28 cellular contexts compared by ENCODE assay signal in genomic region chr18:70296781-70297180, GRCh38. TPM values are rescaled to one million over a fixed set of nuclear protein-coding genes. Genes with fewer than 3 reads are reported as not detected.
A peak's percentile ranks its signal among the peaks of the same experiment; 100 is the strongest.
DNase-seq lines count a peak whose midpoint lies in the region; ATAC-seq and TF ChIP-seq lines count a peak whose summit lies in the region.
"Had no signal": no experiment of that assay in that cellular context is flagged by ENCODE, and none has a peak within 500 bp of the region (broad histone marks: within the 10 kb centered on the region; RNA-seq: fewer than 3 reads in every experiment).

No MANE protein-coding gene starts in this region.

- no peak for ATAC-seq in HCT116
- ATAC-seq: stimulated activated effector memory CD8-positive, alpha-beta T cell treated with anti-CD3 and anti-CD28 coated beads, Interleukin-12 subunit alpha, Interleukin-12 subunit beta, amount 100 ng/mL, for 72 hours had no signal

- H3K27ac ChIP-seq in HCT116 (ENCODE audit: low read depth, low read length): peak overlapping the region; percentile 38
- H3K27ac ChIP-seq in caudate nucleus (ENCODE audit: low read depth, low read length): no peak overlapping the region
- H3K27ac ChIP-seq: BLaER1 treated with 17β-estradiol and CSF1 and Interleukin-3, amounts not matched to agents 10 nM and 100 nM; neutrophil; psoas muscle; transverse colon; WERI-Rb-1 had no signal

- H4K20me1 ChIP-seq in HCT116 (ENCODE audit: insufficient read depth): peaks cover 3% of the 10 kb centered on the region; the same call in 1 of the 2 replicates

- TF ChIP-seq RAD21 in HCT116 (IDR thresholded peaks at IDR 0.05; ENCODE audit: low read depth): no peak

- H3K4me2 ChIP-seq in HCT116 (ENCODE audit: low read length): peak overlapping the region; percentile 48; the same call in 1 of the 2 replicates

- H3K4me1 ChIP-seq in HCT116 (ENCODE audit: control insufficient read depth in 1 of 2, insufficient read depth in 2 of 2, low read length in 2 of 2): peaks cover 64 to 93% of the 10 kb centered on the region in 2 experiments

- H3K9ac ChIP-seq in HCT116 (ENCODE audit: low read length): peak overlapping the region; percentile 24; the same call in 1 of the 2 replicates
- H3K9ac ChIP-seq: BLaER1 treated with 17β-estradiol and CSF1 and Interleukin-3, amounts not matched to agents 10 nM and 100 nM had no signal

- TF ChIP-seq CTCF in Calu3 (IDR thresholded peaks at IDR 0.05; ENCODE audit: unreplicated experiment) (no peak), HCT116 (IDR thresholded peaks at IDR 0.05 in 2 of 3, conservative IDR thresholded peaks at IDR 0.05 in 1 of 3; ENCODE audit: borderline replicate concordance in 1 of 3, insufficient read depth in 1 of 3, low read depth in 2 of 3, low read length in 2 of 3) (no peak), chondrocyte (IDR thresholded peaks at IDR 0.05) (no peak), nephron progenitor cell (IDR thresholded peaks at IDR 0.05) (no peak)

- H3K4me3 Mint-ChIP-seq in Calu3 (ENCODE audit: low read depth, unreplicated experiment): peak overlapping the region; percentile 67
- H3K4me3 Mint-ChIP-seq in chondrocyte (ENCODE audit: unreplicated experiment): peak overlapping the region; percentile 3
- no peak overlapping the region for H3K4me3 Mint-ChIP-seq in nephron progenitor cell
- no peak overlapping the region for H3K4me3 Mint-ChIP-seq in activated CD4-positive, alpha-beta memory T cell treated with anti-CD3 and anti-CD28 coated beads, Interleukin-2, amount 10 ng/mL, durations not matched to agents 7 days and 5 days
- H3K4me3 Mint-ChIP-seq: activated naive CD8-positive, alpha-beta T cell treated with anti-CD3 and anti-CD28 coated beads, Interleukin-2, amount 10 ng/mL, durations not matched to agents 7 days and 5 days; activated T-cell treated with anti-CD3 and anti-CD28 coated beads, Interleukin-2, amount 50 U/mL, for 24 hours; central memory CD8-positive, alpha-beta T cell; dendritic cell treated with granulocyte-macrophage colony-stimulating factor and Interleukin-4, amounts not matched to agents 40 ng/mL and 50 ng/mL, for 4 days; stimulated activated effector memory CD8-positive, alpha-beta T cell treated with anti-CD3 and anti-CD28 coated beads, Interleukin-12 subunit alpha, Interleukin-12 subunit beta, amount 100 ng/mL, for 72 hours had no signal

- intact Hi-C loops in Calu3 (cut with micrococcal nuclease; ENCODE audit: unreplicated experiment) (loop anchor here (2.0 kb wide), 1 partner anchor 88 kb away; no protein-coding TSS in a partner anchor), HCT116 (cut with micrococcal nuclease) (no loop called here)

- H3K79me2 ChIP-seq in HCT116 (ENCODE audit: insufficient read depth, low read length): peaks cover 100% of the 10 kb centered on the region

- DNase-seq in Calu3: no peak
- DNase-seq in HCT116 (ENCODE audit: low read depth, low spot score): no peak
- no peak for DNase-seq in chondrocyte (ENCODE audit: low spot score)
- no peak for DNase-seq in nephron progenitor cell
- no peak for DNase-seq in caudate nucleus (lab: John Stamatoyannopoulos, UW)
- DNase-seq in activated CD4-positive, alpha-beta memory T cell treated with anti-CD3 and anti-CD28 coated beads, Interleukin-2, amount 10 ng/mL, durations not matched to agents 7 days and 5 days: no peak
- DNase-seq in NCI-H1092 (lab: John Stamatoyannopoulos, UW): no peak
- DNase-seq: activated CD4-positive, alpha-beta T cell treated with anti-CD3 and anti-CD28 coated beads, Interleukin-2, amount 50 U/mL, for 1 hour; activated gamma-delta T cell; activated naive CD8-positive, alpha-beta T cell treated with anti-CD3 and anti-CD28 coated beads, Interleukin-2, amount 10 ng/mL, durations not matched to agents 7 days and 5 days; activated T-cell treated with anti-CD3 and anti-CD28 coated beads, Interleukin-2, amount 50 U/mL, for 24 hours; aorta; DMS153; MV-4-11; NCI-H1436 treated with DMSO at 0.1 percent for 48 hours; NCI-H226; NCI-H748 treated with DMSO at 0.1 percent for 48 hours; stimulated activated CD4-positive, alpha-beta T cell treated with anti-CD3 and anti-CD28 coated beads, Interleukin-15, amount 100 ng/mL, for 24 hours; stimulated activated CD4-positive, alpha-beta T cell treated with anti-CD3 and anti-CD28 coated beads, Interleukin-4, amount 100 ng/mL, for 4 hours; transverse colon; WERI-Rb-1 had no signal

- no peak overlapping the region for H2AFZ ChIP-seq in HCT116 (ENCODE audit: low read depth, low read length, poor library complexity, severe bottlenecking)

- peak overlapping the region; percentile 80 for H3K27ac Mint-ChIP-seq in Calu3 (ENCODE audit: unreplicated experiment)
- peak overlapping the region; percentile 72 for H3K27ac Mint-ChIP-seq in chondrocyte (ENCODE audit: unreplicated experiment)
- peak overlapping the region; percentile 88 for H3K27ac Mint-ChIP-seq in nephron progenitor cell
- no peak overlapping the region for H3K27ac Mint-ChIP-seq in activated CD4-positive, alpha-beta memory T cell treated with anti-CD3 and anti-CD28 coated beads, Interleukin-2, amount 10 ng/mL, durations not matched to agents 7 days and 5 days
- H3K27ac Mint-ChIP-seq: activated naive CD8-positive, alpha-beta T cell treated with anti-CD3 and anti-CD28 coated beads, Interleukin-2, amount 10 ng/mL, durations not matched to agents 7 days and 5 days; activated T-cell treated with anti-CD3 and anti-CD28 coated beads, Interleukin-2, amount 50 U/mL, for 24 hours; stimulated activated effector memory CD8-positive, alpha-beta T cell treated with anti-CD3 and anti-CD28 coated beads, Interleukin-12 subunit alpha, Interleukin-12 subunit beta, amount 100 ng/mL, for 72 hours had no signal

- no peaks in the 10 kb centered on the region for H3K9me3 ChIP-seq in HCT116 (ENCODE audit: control insufficient read depth in 1 of 2, insufficient read depth in 1 of 2, low read depth in 1 of 2, low read length in 2 of 2)
- H3K9me3 ChIP-seq: HAP-1, neutrophil, psoas muscle, transverse colon had no signal

- H3K27me3 Mint-ChIP-seq in Calu3 (ENCODE audit: unreplicated experiment) (no peaks in the 10 kb centered on the region), chondrocyte (ENCODE audit: low read depth) (no peaks in the 10 kb centered on the region), nephron progenitor cell (ENCODE audit: low read depth, poor library complexity) (no peaks in the 10 kb centered on the region)
- H3K27me3 Mint-ChIP-seq in activated CD4-positive, alpha-beta memory T cell treated with anti-CD3 and anti-CD28 coated beads, Interleukin-2, amount 10 ng/mL, durations not matched to agents 7 days and 5 days: peaks cover 22% of the 10 kb centered on the region
- H3K27me3 Mint-ChIP-seq: dendritic cell treated with granulocyte-macrophage colony-stimulating factor and Interleukin-4, amounts not matched to agents 40 ng/mL and 50 ng/mL, for 4 days had no signal

- no peak for TF ChIP-seq POLR2A in HCT116 (IDR thresholded peaks at IDR 0.05; ENCODE audit: borderline replicate concordance, extremely low read depth, insufficient read depth, insufficient read length)

- H3K9me3 Mint-ChIP-seq in Calu3 (ENCODE audit: low read depth, unreplicated experiment) (no peaks in the 10 kb centered on the region), chondrocyte (ENCODE audit: low read depth) (no peaks in the 10 kb centered on the region), nephron progenitor cell (peaks cover 6% of the 10 kb centered on the region)
- no peaks in the 10 kb centered on the region for H3K9me3 Mint-ChIP-seq in activated CD4-positive, alpha-beta memory T cell treated with anti-CD3 and anti-CD28 coated beads, Interleukin-2, amount 10 ng/mL, durations not matched to agents 7 days and 5 days
- H3K9me3 Mint-ChIP-seq: activated naive CD8-positive, alpha-beta T cell treated with anti-CD3 and anti-CD28 coated beads, Interleukin-2, amount 10 ng/mL, durations not matched to agents 7 days and 5 days; activated T-cell treated with anti-CD3 and anti-CD28 coated beads, Interleukin-2, amount 50 U/mL, for 24 hours; central memory CD8-positive, alpha-beta T cell; dendritic cell treated with granulocyte-macrophage colony-stimulating factor and Interleukin-4, amounts not matched to agents 40 ng/mL and 50 ng/mL, for 4 days; stimulated activated effector memory CD8-positive, alpha-beta T cell treated with anti-CD3 and anti-CD28 coated beads, Interleukin-12 subunit alpha, Interleukin-12 subunit beta, amount 100 ng/mL, for 72 hours had no signal

- no peaks in the 10 kb centered on the region for H3K27me3 ChIP-seq in HCT116 (ENCODE audit: insufficient read depth, low read length)
- H3K27me3 ChIP-seq: BLaER1 treated with 17β-estradiol and CSF1 and Interleukin-3, amounts not matched to agents 10 nM and 100 nM; neutrophil; transverse colon had no signal

- H3K9me2 ChIP-seq in HCT116 (ENCODE audit: insufficient read depth): no peaks in the 10 kb centered on the region

- RAD21 ChIA-PET in HCT116 (lab: Charles Lee; ENCODE audit: low non-redundant PET in 1 of 2, low total read pairs in 2 of 2, uncharacterized antibody in 2 of 2, unreplicated experiment in 2 of 2): no interaction called here

- peaks cover 0 to 24% of the 10 kb centered on the region in 2 experiments; a peak in 1 of 4 replicates for H3K36me3 ChIP-seq in HCT116 (ENCODE audit: control insufficient read depth in 1 of 2, insufficient read depth in 2 of 2, low read length in 2 of 2)
- H3K36me3 ChIP-seq: neutrophil, transverse colon, WERI-Rb-1 had no signal

- peaks cover 23% of the 10 kb centered on the region for H3K36me3 Mint-ChIP-seq in Calu3 (ENCODE audit: insufficient read depth, unreplicated experiment)
- no peaks in the 10 kb centered on the region for H3K36me3 Mint-ChIP-seq in chondrocyte (ENCODE audit: low read depth)
- peaks cover 28% of the 10 kb centered on the region for H3K36me3 Mint-ChIP-seq in nephron progenitor cell (ENCODE audit: low read depth)
- no peaks in the 10 kb centered on the region for H3K36me3 Mint-ChIP-seq in activated CD4-positive, alpha-beta memory T cell treated with anti-CD3 and anti-CD28 coated beads, Interleukin-2, amount 10 ng/mL, durations not matched to agents 7 days and 5 days (ENCODE audit: low read depth)
- H3K36me3 Mint-ChIP-seq: activated naive CD8-positive, alpha-beta T cell treated with anti-CD3 and anti-CD28 coated beads, Interleukin-2, amount 10 ng/mL, durations not matched to agents 7 days and 5 days; stimulated activated effector memory CD8-positive, alpha-beta T cell treated with anti-CD3 and anti-CD28 coated beads, Interleukin-12 subunit alpha, Interleukin-12 subunit beta, amount 100 ng/mL, for 72 hours had no signal

- H3K4me1 Mint-ChIP-seq in Calu3 (ENCODE audit: low read depth, unreplicated experiment): peaks cover 55% of the 10 kb centered on the region
- peaks cover 48% of the 10 kb centered on the region for H3K4me1 Mint-ChIP-seq in chondrocyte (ENCODE audit: low read depth)
- H3K4me1 Mint-ChIP-seq in nephron progenitor cell: peaks cover 53% of the 10 kb centered on the region
- peaks cover 2% of the 10 kb centered on the region for H3K4me1 Mint-ChIP-seq in activated CD4-positive, alpha-beta memory T cell treated with anti-CD3 and anti-CD28 coated beads, Interleukin-2, amount 10 ng/mL, durations not matched to agents 7 days and 5 days
- H3K4me1 Mint-ChIP-seq: activated naive CD8-positive, alpha-beta T cell treated with anti-CD3 and anti-CD28 coated beads, Interleukin-2, amount 10 ng/mL, durations not matched to agents 7 days and 5 days had no signal

- CTCF ChIA-PET in Calu3 (lab: Charles Lee): no interaction called here
- CTCF ChIA-PET in HCT116 (lab: Charles Lee): no interaction called here
- CTCF ChIA-PET in activated CD4-positive, alpha-beta memory T cell treated with anti-CD3 and anti-CD28 coated beads, Interleukin-2, amount 10 ng/mL, durations not matched to agents 7 days and 5 days (lab: Charles Lee): no interaction called here

- BruUV-seq in Calu3 (replicated peaks; lab: Mats Ljungman, UMichigan) (no TSS peak), HCT116 (replicated peaks; lab: Mats Ljungman, UMichigan) (no TSS peak)

- no peak overlapping the region; a peak in 1 of 4 replicates for H3K4me3 ChIP-seq in HCT116 (replicated peaks in 1 of 2; ENCODE audit: low read depth in 1 of 2, low read length in 2 of 2)
- H3K4me3 ChIP-seq: BLaER1 treated with 17β-estradiol and CSF1 and Interleukin-3, amounts not matched to agents 10 nM and 100 nM; HAP-1; psoas muscle; transverse colon had no signal

- POLR2A ChIA-PET in HCT116 (lab: Charles Lee): no interaction called here
- POLR2A ChIA-PET in activated CD4-positive, alpha-beta memory T cell treated with anti-CD3 and anti-CD28 coated beads, Interleukin-2, amount 10 ng/mL, durations not matched to agents 7 days and 5 days (lab: Charles Lee): no interaction called here

RNA-seq across cellular contexts. Expression of gene SOCS6, which starts 7.9 kb away (rescaled TPM):
- total RNA-seq in Calu3 (2022) (26.1 and 33.0 TPM in 2 replicates), HCT116 (2021; ENCODE audit: unreplicated experiment) (53.4 TPM), chondrocyte (16.4 to 18.5 TPM (median 17.3 TPM) in 3 replicates)
- 27.7 and 27.8 TPM in 2 replicates for polyA plus RNA-seq in HCT116 (2012)
- 1 to 10 TPM; 2.1 TPM for total RNA-seq in activated CD4-positive, alpha-beta memory T cell treated with anti-CD3 and anti-CD28 coated beads, Interleukin-2, amount 10 ng/mL, durations not matched to agents 7 days and 5 days

Comparison
In these comparisons a context has a peak if more than half of its experiments do, and no peak if none do; other contexts are left out.
1. H3K4me3 Mint-ChIP-seq: peak in Calu3 (single experiment) and chondrocyte (single experiment); none in nephron progenitor cell (single experiment) and activated CD4-positive, alpha-beta memory T cell treated with anti-CD3 and anti-CD28 coated beads, Interleukin-2, amount 10 ng/mL, durations not matched to agents 7 days and 5 days (single experiment).